10 cellular contexts compared by ENCODE assay signal in genomic region chr15:72202801-72203506, GRCh38. TPM values are rescaled to one million over a fixed set of nuclear protein-coding genes. Genes with fewer than 3 reads are reported as not detected.
DNase-seq lines count a peak whose midpoint lies in the region; ATAC-seq and TF ChIP-seq lines count a peak whose summit lies in the region.
"Had no signal": no experiment of that assay in that cellular context is flagged by ENCODE, and none has a peak within 500 bp of the region (broad histone marks: within the 10 kb centered on the region; RNA-seq: fewer than 3 reads in every experiment).

No MANE protein-coding gene starts in this region.

- intact Hi-C loops in left ventricle myocardium inferior (cut with micrococcal nuclease) (no loop called here), left ventricle myocardium superior (cut with micrococcal nuclease) (no loop called here), MCF 10A (cut with micrococcal nuclease) (loop anchor here (1.0 kb wide), 2 partner anchors 27 to 69 kb away; partner anchors contain the start of gene PARP6), vagina (cut with DNase I) (loop anchor here (10.0 kb wide), 1 partner anchor 72 kb away; the partner anchor contains the start of gene PARP6), posterior vena cava (cut with DNase I) (loop anchor here in 1 of 2 donors (2.0 to 10.0 kb wide), 2 partner anchors 20 to 62 kb away; no protein-coding TSS in a partner anchor)

- H3K4me1 Mint-ChIP-seq in MCF 10A (ENCODE audit: insufficient read depth, unreplicated experiment): peaks cover 31% of the 10 kb centered on the region

- H3K27ac Mint-ChIP-seq in MCF 10A (ENCODE audit: low read depth, unreplicated experiment): peak overlapping the region; percentile 98

- CTCF ChIA-PET in MCF 10A (lab: Yijun Ruan, JAX): interaction anchor here (0.9 to 2.3 kb wide), 5 partner anchors 11 to 397 kb away, joined by 3 to 16 read pairs (median 4); no protein-coding TSS in a partner anchor

- TF ChIP-seq POLR2A in vagina (IDR thresholded peaks at IDR 0.05): no peak

- BruUV-seq in MCF 10A (replicated peaks; lab: Mats Ljungman, UMichigan): no TSS peak

- H3K4me1 ChIP-seq in left ventricle myocardium inferior (peaks cover 63% of the 10 kb centered on the region), muscle layer of duodenum (ENCODE audit: control insufficient read depth in 1 of 2, insufficient read depth in 2 of 2, low read length in 2 of 2) (peaks cover 6 to 16% of the 10 kb centered on the region in 2 donors), vagina (peaks cover 16% of the 10 kb centered on the region)

- peaks cover 100% of the 10 kb centered on the region for H3K36me3 Mint-ChIP-seq in MCF 10A (ENCODE audit: insufficient read depth, unreplicated experiment)

- TF ChIP-seq CTCF in left ventricle myocardium inferior (IDR thresholded peaks at IDR 0.05; ENCODE audit: borderline replicate concordance) (no peak), MCF 10A (IDR thresholded peaks at IDR 0.05; ENCODE audit: unreplicated experiment) (no peak), vagina (IDR thresholded peaks at IDR 0.05) (no peak)

- H3K4me3 Mint-ChIP-seq in MCF 10A (ENCODE audit: unreplicated experiment): peak overlapping the region; percentile 64
- H3K4me3 Mint-ChIP-seq: CD4-positive, CD25-positive, alpha-beta regulatory T cell had no signal

- no peak for ATAC-seq in left ventricle myocardium superior
- no peak for ATAC-seq in HG03095 (IDR thresholded peaks at IDR 0.05; ENCODE audit: unreplicated experiment)

- no peaks in the 10 kb centered on the region for H3K27me3 ChIP-seq in left ventricle myocardium inferior (ENCODE audit: low read depth)
- H3K27me3 ChIP-seq in muscle layer of duodenum (ENCODE audit: low read depth, low read length): no peaks in the 10 kb centered on the region
- H3K27me3 ChIP-seq in vagina: no peaks in the 10 kb centered on the region

- no peaks in the 10 kb centered on the region for H3K9me3 Mint-ChIP-seq in MCF 10A (ENCODE audit: unreplicated experiment)
- H3K9me3 Mint-ChIP-seq: CD4-positive, CD25-positive, alpha-beta regulatory T cell had no signal

- H3K36me3 ChIP-seq in left ventricle myocardium inferior (peaks cover 94% of the 10 kb centered on the region), muscle layer of duodenum (ENCODE audit: control insufficient read depth in 1 of 2, insufficient read depth in 2 of 2, low read length in 2 of 2) (peaks cover 80 to 91% of the 10 kb centered on the region in 2 donors), vagina (peaks cover 5 to 86% of the 10 kb centered on the region in 2 donors)

- no peaks in the 10 kb centered on the region for H3K27me3 Mint-ChIP-seq in MCF 10A (ENCODE audit: insufficient read depth, unreplicated experiment)

- POLR2A ChIA-PET in MCF 10A (lab: Yijun Ruan, JAX): interaction anchor here (0.6 to 11.2 kb wide), 17 partner anchors 8 to 455 kb away, joined by 3 to 424 read pairs (median 5); partner anchors contain the start of gene PKM

- H3K9me3 ChIP-seq in left ventricle myocardium inferior (replicated peaks): no peaks in the 10 kb centered on the region
- no peaks in the 10 kb centered on the region for H3K9me3 ChIP-seq in muscle layer of duodenum (ENCODE audit: control insufficient read depth in 1 of 2, low read length in 2 of 2)
- H3K9me3 ChIP-seq in vagina: no peaks in the 10 kb centered on the region

- H3K27ac ChIP-seq in left ventricle myocardium inferior (replicated peaks) (peak overlapping the region; percentile 85), muscle layer of duodenum (ENCODE audit: low read length) (peak overlapping the region; percentile 65), vagina (peak overlapping the region; percentile 36)
- H3K27ac ChIP-seq: hepatocyte had no signal

- no peak for DNase-seq in left ventricle myocardium inferior
- DNase-seq in left ventricle myocardium superior: no peak
- DNase-seq in MCF 10A (ENCODE audit: unreplicated experiment): no peak
- DNase-seq in vagina (ENCODE audit: extremely low spot score in 2 of 2): no peak
- DNase-seq in posterior vena cava (ENCODE audit: low spot score): no peak
- DNase-seq in COR-L47 (lab: John Stamatoyannopoulos, UW): no peak
- DNase-seq: CD4-positive, CD25-positive, alpha-beta regulatory T cell had no signal

- H3K4me3 ChIP-seq in left ventricle myocardium inferior (no peak overlapping the region), muscle layer of duodenum (ENCODE audit: low read depth in 1 of 2, low read length in 2 of 2) (no peak overlapping the region), vagina (no peak overlapping the region)
- H3K4me3 ChIP-seq: hepatocyte had no signal

RNA-seq across cellular contexts. Expression of gene GRAMD2A, which starts 5.4 kb away (rescaled TPM):
- total RNA-seq in left ventricle myocardium inferior (not detected), left ventricle myocardium superior (not detected), MCF 10A (2022) (0.42 and 0.93 TPM in 2 replicates), vagina (7.4 TPM), posterior vena cava (under 1 TPM in 1 of 2 donors, not detected in 1; 0.10 TPM)
- total RNA-seq: CD4-positive, CD25-positive, alpha-beta regulatory T cell had no signal

RNA-seq across cellular contexts. Expression of gene PKM, which starts 28.0 kb away (rescaled TPM):
- 1,009 TPM for total RNA-seq in left ventricle myocardium inferior
- 1,059 TPM for total RNA-seq in left ventricle myocardium superior
- total RNA-seq in MCF 10A (2022): 612 and 828 TPM in 2 replicates
- 484 TPM for total RNA-seq in vagina
- 100 to 1,000 TPM; 554 to 783 TPM for total RNA-seq in posterior vena cava

Comparison
In these comparisons a context has a peak if more than half of its experiments do, and no peak if none do; other contexts are left out.
1. intact Hi-C loops: an anchor here in MCF 10A (1.0 kb wide) and vagina (10.0 kb wide); none called in left ventricle myocardium inferior and left ventricle myocardium superior.